ENCODE assay signal across 1 cellular context in genomic region chr15:78085928-78086327, GRCh38.
TF ChIP-seq lines count a peak whose summit lies in the region.

No MANE protein-coding gene starts in this region.

TF ChIP-seq in K562, 482 proteins besides CTCF, POLR2A, EP300 and RAD21 (continued from another document):
- TF ChIP-seq ATF3 (IDR thresholded peaks at IDR 0.05) (peak; percentile 72), ATF3 (CRISPR knock-in tag; conservative IDR thresholded peaks at IDR 0.05) (no peak), ZBTB43 (CRISPR knock-in tag; IDR thresholded peaks at IDR 0.05) (no peak), ZSCAN29 (IDR thresholded peaks at IDR 0.05) (no peak), TRIM24 (IDR thresholded peaks at IDR 0.05) (peak in 1 of 2 experiments; percentile 42; a peak in 1 of 4 replicates)
